8 cellular contexts compared by ENCODE assay signal in genomic region chr11:34105079-34105956, GRCh38. TPM values are rescaled to one million over a fixed set of nuclear protein-coding genes. Genes with fewer than 3 reads are reported as not detected.
DNase-seq lines count a peak whose midpoint lies in the region; FAIRE-seq and TF ChIP-seq lines count a peak whose summit lies in the region.

Gene NAT10 (plus strand): TSS chr11:34105629. CDS start chr11:34108226, 2,597 bp downstream.

- H2AK5ac ChIP-seq in H9 (ENCODE audit: insufficient read length, low read length) = no peak within 1 kb of the TSS

- peaks cover 3% of the 10 kb centered on the region for H4K20me1 ChIP-seq in H9 (ENCODE audit: control insufficient read depth, insufficient read depth, insufficient read length)

- no peak within 1 kb of the TSS for H2AFZ ChIP-seq in H9 (ENCODE audit: low read length)

- H2BK20ac ChIP-seq in H9 (ENCODE audit: low read depth, low read length, poor library complexity, severe bottlenecking) = no peak within 1 kb of the TSS

- peak within 1 kb of the TSS; percentile 46 for H3K27ac ChIP-seq in H9 (ENCODE audit: insufficient read length, low read depth, low read length)

- no peak within 1 kb of the TSS for H2BK15ac ChIP-seq in H9 (ENCODE audit: low read depth, low read length)

- H3K27ac Mint-ChIP-seq in H9 (peak within 1 kb of the TSS; percentile 92 to 99 (median 99)), nephron (peak within 1 kb of the TSS; percentile 99)
- H3K27ac Mint-ChIP-seq in stimulated activated naive CD8-positive, alpha-beta T cell treated with anti-CD3 and anti-CD28 coated beads, Interleukin-15, Interleukin-2, amounts not matched to agents 100 ng/mL and 50 ng/mL, for 24 hours = peak within 1 kb of the TSS; percentile 98

- no peak within 1 kb of the TSS for H2BK120ac ChIP-seq in H9 (ENCODE audit: low read depth, low read length, poor library complexity, severe bottlenecking)

- peaks cover 7% of the 10 kb centered on the region; the same call in 1 of the 2 replicates for H3K79me2 ChIP-seq in H9 (ENCODE audit: insufficient read depth, low read length)

- H2BK5ac ChIP-seq in H9 (ENCODE audit: insufficient read length, low read length) = no peak within 1 kb of the TSS

- H3K4me1 Mint-ChIP-seq in H9 (peaks cover 17 to 21% of the 10 kb centered on the region in 2 experiments), nephron (peaks cover 39% of the 10 kb centered on the region)
- peaks cover 52% of the 10 kb centered on the region for H3K4me1 Mint-ChIP-seq in stimulated activated naive CD8-positive, alpha-beta T cell treated with anti-CD3 and anti-CD28 coated beads, Interleukin-15, Interleukin-2, amounts not matched to agents 100 ng/mL and 50 ng/mL, for 24 hours (ENCODE audit: low read depth)

- H3K9me3 ChIP-seq in H9 (ENCODE audit: control insufficient read depth, low read depth, low read length) = no peaks in the 10 kb centered on the region

- peak within 1 kb of the TSS; percentile 57 for H3K4me2 ChIP-seq in H9 (ENCODE audit: insufficient read depth, insufficient read length, low read length)

- H3K4me3 ChIP-seq in fibroblast of pulmonary artery (replicated peaks; ENCODE audit: low read depth, low read length) = peak within 1 kb of the TSS; percentile 94

- H3K23me2 ChIP-seq in H9 (ENCODE audit: insufficient read length, low read depth, low read length, poor library complexity, severe bottlenecking) = peaks cover 6% of the 10 kb centered on the region

- no peaks in the 10 kb centered on the region for H3K27me3 ChIP-seq in H9 (ENCODE audit: insufficient read depth, low read length)

- no peak within 1 kb of the TSS for H4K91ac ChIP-seq in H9 (ENCODE audit: insufficient read length, low read depth, low read length)

- no peak within 1 kb of the TSS for H4K8ac ChIP-seq in H9 (replicated peaks; ENCODE audit: insufficient read length, low read depth, low read length)

- peak within 1 kb of the TSS; percentile 3 for H4K5ac ChIP-seq in H9 (ENCODE audit: insufficient read length, low read depth, low read length)

- H3K56ac ChIP-seq in H9 (ENCODE audit: insufficient read length, low read depth, low read length) = no peak within 1 kb of the TSS

- H3K23ac ChIP-seq in H9 (ENCODE audit: insufficient read length, low read depth, low read length) = no peak within 1 kb of the TSS

- H3K9me3 Mint-ChIP-seq in H9 = no peaks in the 10 kb centered on the region; a peak in 1 of 5 replicates
- no peaks in the 10 kb centered on the region for H3K9me3 Mint-ChIP-seq in nephron
- no peaks in the 10 kb centered on the region for H3K9me3 Mint-ChIP-seq in stimulated activated naive CD8-positive, alpha-beta T cell treated with anti-CD3 and anti-CD28 coated beads, Interleukin-15, Interleukin-2, amounts not matched to agents 100 ng/mL and 50 ng/mL, for 24 hours

- FAIRE-seq in G401.6 (lab: Jason Lieb, UNC) = peak; percentile 96

- peak within 1 kb of the TSS; percentile 68 for H3K14ac ChIP-seq in H9 (ENCODE audit: insufficient read depth, low read length)

- WGBS in H9 (ENCODE audit: extremely low coverage, insufficient read length, low lambda C conversion rate) = no CpG with 5 or more reads among the region's 55 CpGs

- no peak within 1 kb of the TSS for H3T11ph ChIP-seq in H9 (ENCODE audit: low read length)

- no peak within 1 kb of the TSS for H3K4ac ChIP-seq in H9 (ENCODE audit: low read depth, low read length)

- H3K18ac ChIP-seq in H9 (ENCODE audit: insufficient read length, low read depth, low read length) = peak within 1 kb of the TSS; percentile 83

- H3K27me3 Mint-ChIP-seq in H9 (ENCODE audit: low read depth) = peaks cover 5% of the 10 kb centered on the region
- H3K27me3 Mint-ChIP-seq in nephron (ENCODE audit: low read depth) = no peaks in the 10 kb centered on the region
- no peaks in the 10 kb centered on the region for H3K27me3 Mint-ChIP-seq in stimulated activated naive CD8-positive, alpha-beta T cell treated with anti-CD3 and anti-CD28 coated beads, Interleukin-15, Interleukin-2, amounts not matched to agents 100 ng/mL and 50 ng/mL, for 24 hours

- H3K79me1 ChIP-seq in H9 (ENCODE audit: insufficient read depth, low read depth, low read length, poor library complexity, severe bottlenecking) = no peaks in the 10 kb centered on the region

- no peaks in the 10 kb centered on the region for H3K4me1 ChIP-seq in H9 (ENCODE audit: insufficient read depth, low read length)

- DNase-seq in H9 (peak; percentile 97), M059J (ENCODE audit: low read depth) (peak; percentile 99), SHP77 (lab: John Stamatoyannopoulos, UW) (peak; percentile 98 to 99), fibroblast of pulmonary artery (ENCODE audit: low read depth) (peak; percentile 99)
- DNase-seq in activated effector memory CD4-positive, alpha-beta T cell treated with Interleukin-2 at 50 U/mL for 16 hours = peak; percentile 96

- H3K4me3 Mint-ChIP-seq in H9 (peak within 1 kb of the TSS; percentile 95 to 96), nephron (peak within 1 kb of the TSS; percentile 97 to 99 (median 97))
- peak within 1 kb of the TSS; percentile 100 for H3K4me3 Mint-ChIP-seq in stimulated activated naive CD8-positive, alpha-beta T cell treated with anti-CD3 and anti-CD28 coated beads, Interleukin-15, Interleukin-2, amounts not matched to agents 100 ng/mL and 50 ng/mL, for 24 hours

- peaks cover 14 to 37% (median 25%) of the 10 kb centered on the region in 3 experiments; a peak in 6 of 7 replicates for H3K36me3 Mint-ChIP-seq in H9 (ENCODE audit: insufficient read depth in 1 of 3, low read depth in 3 of 3)
- peaks cover 22% of the 10 kb centered on the region for H3K36me3 Mint-ChIP-seq in nephron (ENCODE audit: low read depth)
- peaks cover 60% of the 10 kb centered on the region for H3K36me3 Mint-ChIP-seq in stimulated activated naive CD8-positive, alpha-beta T cell treated with anti-CD3 and anti-CD28 coated beads, Interleukin-15, Interleukin-2, amounts not matched to agents 100 ng/mL and 50 ng/mL, for 24 hours (ENCODE audit: low read depth)

- TF ChIP-seq CTCF in H9 (conservative IDR thresholded peaks at IDR 0.05) (peak; percentile 27; the same call in 1 of the 3 replicates), fibroblast of pulmonary artery (IDR thresholded peaks at IDR 0.05; ENCODE audit: low read length, missing control alignments) (peak; percentile 3), nephron (IDR thresholded peaks at IDR 0.05; ENCODE audit: unreplicated experiment in 3 of 3) (peak in 1 of 3 experiments; percentile 12)

- peak within 1 kb of the TSS; percentile 86 for H3K9ac ChIP-seq in H9 (ENCODE audit: extremely low read depth, insufficient read length, low read length)

- no peak within 1 kb of the TSS for H2BK12ac ChIP-seq in H9 (ENCODE audit: insufficient read length, low read depth, low read length)

RNA-seq across cellular contexts. Expression of gene NAT10, which starts in this region (rescaled TPM):
- total RNA-seq in H9 (2021) = 99.3 and 103 TPM in 2 replicates
- 22.5 and 40.3 TPM in 2 replicates for total RNA-seq in M059J (2014; rRNA removed; shearing (Covaris generic))

Comparison
In these comparisons a context has a peak if more than half of its experiments do, and no peak if none do; other contexts are left out.
1. Peak in every context shown above with its lines: DNase-seq, H3K4me3 ChIP-seq and H3K27ac ChIP-seq.